Comparison of ENCODE assay signal across 8 cellular contexts in the genomic region with DNA sequence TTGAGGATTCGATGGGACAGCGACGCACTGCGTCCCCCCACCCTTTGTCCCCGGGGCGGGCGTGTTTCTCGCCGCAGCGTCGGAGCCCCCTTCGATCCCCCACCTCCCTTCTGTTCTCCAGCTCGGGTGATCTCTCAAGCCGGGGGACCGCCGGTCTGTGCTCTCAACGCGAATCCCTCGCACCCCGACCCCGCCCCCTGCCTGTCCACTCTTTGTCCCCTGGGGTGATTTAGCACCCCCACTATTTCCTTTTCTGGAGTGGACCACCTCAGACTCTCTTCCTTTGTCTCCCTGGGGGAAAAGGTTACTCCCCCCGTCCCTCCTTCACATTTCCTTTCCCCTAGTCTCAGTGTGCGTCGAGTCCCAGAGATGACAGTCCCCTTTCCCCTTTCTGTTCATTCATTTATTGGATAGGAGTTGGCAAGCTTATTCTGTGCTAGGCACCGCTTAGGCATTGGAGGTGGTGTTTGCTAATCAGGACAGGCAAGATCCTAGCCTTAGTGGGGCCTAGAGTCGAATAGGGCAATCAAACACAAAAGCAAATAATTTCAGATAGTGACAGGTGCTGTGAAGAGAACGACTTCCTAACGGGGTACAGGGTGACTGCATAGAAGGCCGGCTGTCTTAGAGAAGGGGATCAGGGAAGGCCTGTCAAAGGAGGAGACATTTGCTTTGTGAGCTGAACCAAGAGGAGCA. TPM values are rescaled to one million over a fixed set of nuclear protein-coding genes. Genes with fewer than 3 reads are reported as not detected.
DNase-seq lines count a peak whose midpoint lies in the region; ATAC-seq and TF ChIP-seq lines count a peak whose summit lies in the region.

No MANE protein-coding gene starts in this region.

- TF ChIP-seq CTCF in glutamatergic neuron (IDR thresholded peaks at IDR 0.05; ENCODE audit: partially characterized antibody, unreplicated experiment) = no peak
- no peak for TF ChIP-seq CTCF in psoas muscle (IDR thresholded peaks at IDR 0.05)

- no peak for ATAC-seq in CD4-positive, CD25-positive, alpha-beta regulatory T cell (ENCODE audit: low read depth in 2 of 2)
- ATAC-seq in HG03095 (IDR thresholded peaks at IDR 0.05; ENCODE audit: unreplicated experiment) = peak; percentile 4
- ATAC-seq in psoas muscle = peak; percentile 3 to 20 (median 14)
- no peak for ATAC-seq in HG03571 (IDR thresholded peaks at IDR 0.05; ENCODE audit: unreplicated experiment)

- H3K27ac ChIP-seq in CD4-positive, CD25-positive, alpha-beta regulatory T cell (ENCODE audit: insufficient read depth, low read length, poor library complexity, severe bottlenecking) = peak overlapping the region; percentile 83
- H3K27ac ChIP-seq in psoas muscle = peak overlapping the region; percentile 98

- 0 to 4% (median 1%) methylated on average over 29 of the region's 29 CpGs for WGBS in psoas muscle, 3 donors

- no peaks in the 10 kb centered on the region for H3K9me3 Mint-ChIP-seq in CD4-positive, CD25-positive, alpha-beta regulatory T cell
- H3K9me3 Mint-ChIP-seq in glutamatergic neuron (ENCODE audit: unreplicated experiment) = peaks cover 3% of the 10 kb centered on the region

- peaks cover 23 to 56% (median 40%) of the 10 kb centered on the region in 4 donors for H3K4me1 Mint-ChIP-seq in CD4-positive, CD25-positive, alpha-beta regulatory T cell
- peaks cover 16% of the 10 kb centered on the region for H3K4me1 Mint-ChIP-seq in glutamatergic neuron (ENCODE audit: low read depth, unreplicated experiment)

- peak overlapping the region; percentile 92 to 99 (median 99) for H3K27ac Mint-ChIP-seq in CD4-positive, CD25-positive, alpha-beta regulatory T cell
- H3K27ac Mint-ChIP-seq in glutamatergic neuron (ENCODE audit: unreplicated experiment) = peak overlapping the region; percentile 86

- peak overlapping the region; percentile 92 to 99 (median 96) for H3K4me3 Mint-ChIP-seq in CD4-positive, CD25-positive, alpha-beta regulatory T cell
- peak overlapping the region; percentile 95 for H3K4me3 Mint-ChIP-seq in glutamatergic neuron (ENCODE audit: unreplicated experiment)

- no peaks in the 10 kb centered on the region for H3K27me3 ChIP-seq in CD4-positive, CD25-positive, alpha-beta regulatory T cell (ENCODE audit: control insufficient read depth, insufficient read depth, low read length)
- H3K27me3 ChIP-seq in psoas muscle (ENCODE audit: insufficient read depth in 3 of 3, low read length in 2 of 3) = no peaks in the 10 kb centered on the region

- H3K4me1 ChIP-seq in CD4-positive, CD25-positive, alpha-beta regulatory T cell (ENCODE audit: control insufficient read depth, insufficient read depth, low read length, poor library complexity, severe bottlenecking) = peaks cover 57% of the 10 kb centered on the region
- H3K4me1 ChIP-seq in psoas muscle = peaks cover 52% of the 10 kb centered on the region

- peak overlapping the region; percentile 89 for H3K4me3 ChIP-seq in CD4-positive, CD25-positive, alpha-beta regulatory T cell (ENCODE audit: low read depth, low read length)
- H3K4me3 ChIP-seq in psoas muscle = peak overlapping the region; percentile 99

- H3K36me3 ChIP-seq in CD4-positive, CD25-positive, alpha-beta regulatory T cell (ENCODE audit: control insufficient read depth, insufficient read depth, low read length) = no peaks in the 10 kb centered on the region
- H3K36me3 ChIP-seq in psoas muscle (ENCODE audit: insufficient read depth in 1 of 2, low read depth in 1 of 2) = peaks cover 0 to 3% of the 10 kb centered on the region in 2 donors

- peak in 1 of 3 donors; percentile 36 for DNase-seq in CD4-positive, CD25-positive, alpha-beta regulatory T cell
- peak; percentile 22 for DNase-seq in activated CD8-positive, alpha-beta memory T cell treated with anti-CD3 and anti-CD28 coated beads, Interleukin-2, amount 50 U/mL, for 4 hours
- peak; percentile 36 for DNase-seq in glutamatergic neuron
- DNase-seq in psoas muscle = peak; percentile 44 to 66
- no peak for DNase-seq in islet precursor cell
- DNase-seq in T-helper 9 cell = no peak

- intact Hi-C loops in psoas muscle (cut with DNase I) = loop anchor here in 1 of 2 donors (2.0 kb wide), 1 partner anchor 64 kb away; no protein-coding TSS in a partner anchor

- no peaks in the 10 kb centered on the region for H3K27me3 Mint-ChIP-seq in CD4-positive, CD25-positive, alpha-beta regulatory T cell
- peaks cover 3% of the 10 kb centered on the region for H3K27me3 Mint-ChIP-seq in glutamatergic neuron (ENCODE audit: unreplicated experiment)

- no peaks in the 10 kb centered on the region for H3K9me3 ChIP-seq in CD4-positive, CD25-positive, alpha-beta regulatory T cell (ENCODE audit: control insufficient read depth in 2 of 2, low read length in 2 of 2)
- no peaks in the 10 kb centered on the region for H3K9me3 ChIP-seq in psoas muscle

- peaks cover 5% of the 10 kb centered on the region for H3K36me3 Mint-ChIP-seq in CD4-positive, CD25-positive, alpha-beta regulatory T cell
- H3K36me3 Mint-ChIP-seq in glutamatergic neuron (ENCODE audit: unreplicated experiment) = no peaks in the 10 kb centered on the region

RNA-seq across cellular contexts. Expression of a gene that starts 0.7 kb away (rescaled TPM):
- 76.3 TPM for total RNA-seq in CD4-positive, CD25-positive, alpha-beta regulatory T cell
- 10 to 100 TPM; 27.1 to 34.3 (median 30.3) TPM for polyA plus RNA-seq in CD4-positive, CD25-positive, alpha-beta regulatory T cell
- total RNA-seq in glutamatergic neuron (ENCODE audit: unreplicated experiment) = 47.5 TPM
- total RNA-seq in psoas muscle = 100 to 1,000 TPM in 1 of 4 donors, 10 to 100 TPM in 3; 29.7 to 112 (median 56.3) TPM
- 100 to 1,000 TPM in 1 of 3 donors, 10 to 100 TPM in 2; 28.7 to 107 (median 46.1) TPM for polyA plus RNA-seq in psoas muscle

Comparison
In these comparisons a context has a peak if more than half of its experiments do, and no peak if none do; other contexts are left out.
1. ATAC-seq: peak in HG03095 (single experiment) and psoas muscle (4 of 4); none in CD4-positive, CD25-positive, alpha-beta regulatory T cell (0 of 2) and HG03571 (single experiment).
2. DNase-seq: peak in activated CD8-positive, alpha-beta memory T cell treated with anti-CD3 and anti-CD28 coated beads, Interleukin-2, amount 50 U/mL, for 4 hours (single experiment), glutamatergic neuron (single experiment) and psoas muscle (2 of 2); none in islet precursor cell (single experiment) and T-helper 9 cell (single experiment).